ENCODE assay signal across 8 cellular contexts in the genomic region with DNA sequence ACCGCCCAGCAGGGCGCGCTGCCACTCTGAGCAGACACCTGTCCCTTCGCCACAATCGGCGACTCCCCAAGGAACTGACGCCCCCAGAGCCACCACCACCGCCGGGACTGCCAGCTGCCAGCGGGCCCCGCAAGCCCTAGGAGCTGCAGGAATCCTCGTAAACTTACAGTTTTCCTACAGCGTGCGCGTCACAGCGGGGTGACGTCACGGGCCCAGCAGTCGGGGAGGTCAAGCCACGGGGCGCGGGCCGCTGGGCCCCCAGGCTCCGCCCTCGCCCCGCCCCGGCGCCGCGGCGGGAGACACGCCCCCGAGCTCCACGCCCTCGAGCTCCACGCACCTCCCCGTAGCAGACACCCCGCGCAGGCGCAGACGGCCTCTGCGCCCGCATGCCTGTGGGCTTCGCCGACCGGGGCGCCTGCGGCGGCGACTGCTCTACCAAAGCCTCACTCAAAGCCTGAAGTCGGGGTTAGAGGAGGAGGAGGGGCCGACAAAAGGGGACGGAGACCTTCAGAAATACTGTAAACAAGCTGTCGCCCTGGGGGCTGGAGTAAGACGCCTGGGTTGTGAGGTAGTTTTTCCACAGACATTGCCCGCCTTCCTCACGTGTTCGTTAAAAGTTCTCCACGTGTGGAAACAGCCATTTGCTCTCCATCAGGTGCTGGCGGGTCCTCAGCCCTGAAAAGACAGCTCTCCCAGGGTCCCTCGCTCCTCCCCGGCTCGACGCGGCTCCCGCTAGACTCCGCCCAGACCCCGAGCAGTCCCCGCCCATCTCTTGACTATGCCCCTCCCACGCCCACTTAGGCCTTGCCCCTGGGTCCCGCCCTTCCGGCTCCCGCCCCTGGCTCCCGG. TPM values are rescaled to one million over a fixed set of nuclear protein-coding genes. Genes with fewer than 3 reads are reported as not detected.
DNase-seq lines count a peak whose midpoint lies in the region; ATAC-seq and TF ChIP-seq lines count a peak whose summit lies in the region.

A gene with protein sequence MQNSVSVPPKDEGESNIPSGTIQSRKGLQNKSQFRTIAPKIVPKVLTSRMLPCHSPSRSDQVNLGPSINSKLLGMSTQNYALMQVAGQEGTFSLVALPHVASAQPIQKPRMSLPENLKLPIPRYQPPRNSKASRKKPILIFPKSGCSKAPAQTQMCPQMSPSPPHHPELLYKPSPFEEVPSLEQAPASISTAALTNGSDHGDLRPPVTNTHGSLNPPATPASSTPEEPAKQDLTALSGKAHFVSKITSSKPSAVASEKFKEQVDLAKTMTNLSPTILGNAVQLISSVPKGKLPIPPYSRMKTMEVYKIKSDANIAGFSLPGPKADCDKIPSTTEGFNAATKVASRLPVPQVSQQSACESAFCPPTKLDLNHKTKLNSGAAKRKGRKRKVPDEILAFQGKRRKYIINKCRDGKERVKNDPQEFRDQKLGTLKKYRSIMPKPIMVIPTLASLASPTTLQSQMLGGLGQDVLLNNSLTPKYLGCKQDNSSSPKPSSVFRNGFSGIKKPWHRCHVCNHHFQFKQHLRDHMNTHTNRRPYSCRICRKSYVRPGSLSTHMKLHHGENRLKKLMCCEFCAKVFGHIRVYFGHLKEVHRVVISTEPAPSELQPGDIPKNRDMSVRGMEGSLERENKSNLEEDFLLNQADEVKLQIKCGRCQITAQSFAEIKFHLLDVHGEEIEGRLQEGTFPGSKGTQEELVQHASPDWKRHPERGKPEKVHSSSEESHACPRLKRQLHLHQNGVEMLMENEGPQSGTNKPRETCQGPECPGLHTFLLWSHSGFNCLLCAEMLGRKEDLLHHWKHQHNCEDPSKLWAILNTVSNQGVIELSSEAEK (minus strand): TSS at position 200 of the 849 bp plus-strand sequence. CDS start 154,831 bp downstream, outside the sequence.

- no peaks in the 10 kb centered on the region for H3K27me3 ChIP-seq in endocrine pancreas (ENCODE audit: control insufficient read depth, insufficient read depth, low read length)

- TF ChIP-seq CTCF in Calu3 (IDR thresholded peaks at IDR 0.05; ENCODE audit: unreplicated experiment) (peak; percentile 54), mesothelial cell of epicardium (IDR thresholded peaks at IDR 0.05; ENCODE audit: unreplicated experiment) (no peak)

- H3K4me1 ChIP-seq in endocrine pancreas (ENCODE audit: control insufficient read depth, insufficient read depth, low read length): no peaks in the 10 kb centered on the region

- H3K4me3 Mint-ChIP-seq in Calu3 (ENCODE audit: low read depth, unreplicated experiment) (peak within 1 kb of the TSS; percentile 82), mesothelial cell of epicardium (peak within 1 kb of the TSS; percentile 76)

- H3K9ac ChIP-seq in endocrine pancreas (ENCODE audit: control insufficient read depth, insufficient read depth, low read length): peak within 1 kb of the TSS; percentile 98

- CTCF ChIA-PET in Calu3 (lab: Charles Lee): interaction anchor here (0.6 to 2.4 kb wide), 25 partner anchors 10 to 811 kb away, joined by 3 to 16 read pairs (median 4); no protein-coding TSS in a partner anchor

- no peaks in the 10 kb centered on the region for H3K9me3 ChIP-seq in endocrine pancreas (ENCODE audit: control insufficient read depth, low read length)

- H3K27ac Mint-ChIP-seq in Calu3 (ENCODE audit: unreplicated experiment) (peak within 1 kb of the TSS; percentile 42), mesothelial cell of epicardium (peak within 1 kb of the TSS; percentile 97)

- H3K36me3 Mint-ChIP-seq in Calu3 (ENCODE audit: insufficient read depth, unreplicated experiment) (peaks cover 19% of the 10 kb centered on the region), mesothelial cell of epicardium (no peaks in the 10 kb centered on the region)

- peak; percentile 78 for ATAC-seq in GM21367 (IDR thresholded peaks at IDR 0.05; ENCODE audit: unreplicated experiment)

- DNase-seq in Calu3: peak; percentile 97
- peak; percentile 94 for DNase-seq in HT1080 (ENCODE audit: low read depth)
- peak; percentile 95 for DNase-seq in NOMO-1 treated with DMSO at 0.1 percent for 48 hours (lab: John Stamatoyannopoulos, UW; ENCODE audit: unreplicated experiment)
- DNase-seq in activated CD8-positive, alpha-beta memory T cell treated with anti-CD3 and anti-CD28 coated beads, Interleukin-2, amount 50 U/mL, for 1 hour (ENCODE audit: extremely low read depth): peak; percentile 83
- DNase-seq in mesothelial cell of epicardium (ENCODE audit: low spot score in 2 of 2, unreplicated experiment in 2 of 2): peak; percentile 92 to 96
- DNase-seq in stimulated activated CD8-positive, alpha-beta memory T cell treated with anti-CD3 and anti-CD28 coated beads, Interleukin-15, amount 100 ng/mL, for 4 hours (ENCODE audit: low read depth in 2 of 2): peak; percentile 88 to 92

- peak within 1 kb of the TSS; percentile 86 for H3K4me3 ChIP-seq in endocrine pancreas (ENCODE audit: control insufficient read depth, insufficient read depth, low read length)

- BruUV-seq in Calu3 (replicated peaks; lab: Mats Ljungman, UMichigan): no TSS peak

- intact Hi-C loops in Calu3 (cut with micrococcal nuclease; ENCODE audit: unreplicated experiment): loop anchor here (2.0 to 5.0 kb wide), 5 partner anchors 70 to 460 kb away; no protein-coding TSS in a partner anchor

- H3K27me3 Mint-ChIP-seq in Calu3 (ENCODE audit: unreplicated experiment) (no peaks in the 10 kb centered on the region), mesothelial cell of epicardium (ENCODE audit: low read depth) (no peaks in the 10 kb centered on the region)

- H3K4me1 Mint-ChIP-seq in Calu3 (ENCODE audit: low read depth, unreplicated experiment) (peaks cover 46% of the 10 kb centered on the region), mesothelial cell of epicardium (peaks cover 25% of the 10 kb centered on the region)

- H3K9me3 Mint-ChIP-seq in Calu3 (ENCODE audit: low read depth, unreplicated experiment) (peaks cover 3% of the 10 kb centered on the region), mesothelial cell of epicardium (no peaks in the 10 kb centered on the region)

- H3K36me3 ChIP-seq in endocrine pancreas (ENCODE audit: control insufficient read depth, insufficient read depth, low read length): no peaks in the 10 kb centered on the region

RNA-seq across cellular contexts. Expression of the gene that starts here (rescaled TPM):
- total RNA-seq in Calu3 (2022) (4.0 and 4.3 TPM in 2 replicates), mesothelial cell of epicardium (5.3 to 6.6 TPM (median 6.0 TPM) in 3 replicates)
- 1.7 and 3.1 TPM in 2 replicates for total RNA-seq in HT1080 (2014; rRNA removed; shearing (Covaris generic))
- polyA plus RNA-seq in HT1080 (2015; cell fraction: cytosol; rRNA removed): 2.0 and 2.9 TPM in 2 replicates
- 2.4 and 2.5 TPM in 2 replicates for polyA plus RNA-seq in HT1080 (2015; cell fraction: nucleus; rRNA removed)

Comparison
In these comparisons a context has a peak if more than half of its experiments do, and no peak if none do; other contexts are left out.
1. Peak in every context shown above with its lines: DNase-seq, ATAC-seq and H3K4me3 ChIP-seq.